In the genomic region with DNA sequence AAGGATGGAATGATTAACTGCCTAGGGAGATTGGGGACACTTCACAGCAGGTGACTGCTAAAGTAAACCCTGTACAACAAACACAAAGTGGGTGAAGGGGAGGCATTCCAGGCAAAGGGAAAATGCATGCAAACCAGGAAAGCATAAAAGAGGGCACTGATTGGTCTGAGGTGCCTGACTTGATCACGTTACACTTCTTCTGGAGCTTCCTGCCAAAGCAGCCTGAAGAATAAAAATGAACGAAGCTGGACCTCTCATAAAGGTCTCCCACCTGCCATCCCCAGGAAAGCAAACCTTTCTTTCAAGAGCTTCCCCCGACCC, we compare ENCODE assay signal across 9 cellular contexts. TPM values are rescaled to one million over a fixed set of nuclear protein-coding genes. Genes with fewer than 3 reads are reported as not detected.
A peak's percentile ranks its signal among the peaks of the same experiment; 100 is the strongest.
DNase-seq lines count a peak whose midpoint lies in the region; ATAC-seq and TF ChIP-seq lines count a peak whose summit lies in the region.
"Had no signal": no experiment of that assay in that cellular context is flagged by ENCODE, and none has a peak within 500 bp of the region (broad histone marks: within the 10 kb centered on the region; RNA-seq: fewer than 3 reads in every experiment).

No MANE protein-coding gene starts in this region.

- no peaks in the 10 kb centered on the region for H3K9me3 ChIP-seq in DND-41 (ENCODE audit: insufficient read depth, low read length, severe bottlenecking)
- H3K9me3 ChIP-seq in MG63, result no peaks in the 10 kb centered on the region

- CTCF ChIA-PET in activated CD8-positive, alpha-beta T cell treated with anti-CD3 and anti-CD28 coated beads, Interleukin-2, amount 10 ng/mL, durations not matched to agents 7 days and 5 days (lab: Charles Lee), result interaction anchor here (0.6 to 5.1 kb wide), 52 partner anchors 9 to 464 kb away, joined by 3 to 149 read pairs (median 4); a partner anchor contains a TSS

- POLR2A ChIA-PET in activated CD8-positive, alpha-beta T cell treated with anti-CD3 and anti-CD28 coated beads, Interleukin-2, amount 10 ng/mL, durations not matched to agents 7 days and 5 days (lab: Charles Lee), result interaction anchor here (0.9 to 1.1 kb wide), 2 partner anchors 61 to 323 kb away, joined by 3 to 4 read pairs; a partner anchor contains a TSS

- no peaks in the 10 kb centered on the region for H4K20me1 ChIP-seq in DND-41 (ENCODE audit: insufficient read depth, low read length)
- H4K20me1 ChIP-seq in KMS-11 (ENCODE audit: insufficient read depth), result no peaks in the 10 kb centered on the region

- peaks cover 5% of the 10 kb centered on the region for H3K4me1 Mint-ChIP-seq in activated CD8-positive, alpha-beta T cell treated with anti-CD3 and anti-CD28 coated beads, Interleukin-2, amount 10 ng/mL, durations not matched to agents 7 days and 5 days (ENCODE audit: low read depth)
- H3K4me1 Mint-ChIP-seq in nephron progenitor cell, result peaks cover 10% of the 10 kb centered on the region

- H3K36me3 Mint-ChIP-seq in activated CD8-positive, alpha-beta T cell treated with anti-CD3 and anti-CD28 coated beads, Interleukin-2, amount 10 ng/mL, durations not matched to agents 7 days and 5 days (ENCODE audit: low read depth), result peaks cover 40% of the 10 kb centered on the region
- peaks cover 57% of the 10 kb centered on the region for H3K36me3 Mint-ChIP-seq in nephron progenitor cell (ENCODE audit: low read depth)

- no peaks in the 10 kb centered on the region for H3K36me3 ChIP-seq in DND-41 (ENCODE audit: insufficient read depth, low read length)
- H3K36me3 ChIP-seq in KMS-11 (ENCODE audit: insufficient read depth), result no peaks in the 10 kb centered on the region
- H3K36me3 ChIP-seq in MG63, result peaks cover 65% of the 10 kb centered on the region

- DNase-seq in DND-41, result no peak
- no peak for DNase-seq in activated CD8-positive, alpha-beta T cell treated with anti-CD3 and anti-CD28 coated beads, Interleukin-2, amount 10 ng/mL, durations not matched to agents 7 days and 5 days
- DNase-seq in nephron progenitor cell, result no peak
- DNase-seq in posterior cingulate gyrus, result no peak
- no peak for DNase-seq in caudate nucleus (lab: John Stamatoyannopoulos, UW)
- DNase-seq in MG63, result no peak
- DNase-seq in NCI-H446 (lab: John Stamatoyannopoulos, UW), result no peak

- no peak for TF ChIP-seq CTCF in DND-41 (IDR thresholded peaks at IDR 0.05; ENCODE audit: borderline replicate concordance, extremely low read depth, low read length, poor library complexity, severe bottlenecking)
- TF ChIP-seq CTCF in KMS-11 (conservative IDR thresholded peaks at IDR 0.05; ENCODE audit: low read depth, low read length), result peak; percentile 45
- no peak for TF ChIP-seq CTCF in nephron progenitor cell (IDR thresholded peaks at IDR 0.05)

- peak; percentile 23; the same call in 1 of the 3 replicates for ATAC-seq in DND-41 (ENCODE audit: insufficient read depth, low read depth)
- peak; percentile 16 for ATAC-seq in activated CD8-positive, alpha-beta T cell treated with anti-CD3 and anti-CD28 coated beads, Interleukin-2, amount 10 ng/mL, durations not matched to agents 7 days and 5 days

- H3K9ac ChIP-seq in DND-41 (ENCODE audit: low read depth, low read length) (no peak overlapping the region), KMS-11 (no peak overlapping the region)

- no peaks in the 10 kb centered on the region for H3K9me3 Mint-ChIP-seq in activated CD8-positive, alpha-beta T cell treated with anti-CD3 and anti-CD28 coated beads, Interleukin-2, amount 10 ng/mL, durations not matched to agents 7 days and 5 days (ENCODE audit: insufficient read depth)
- H3K9me3 Mint-ChIP-seq in nephron progenitor cell, result no peaks in the 10 kb centered on the region

- H3K27me3 ChIP-seq in DND-41 (ENCODE audit: insufficient read depth, low read length, poor library complexity) (no peaks in the 10 kb centered on the region), KMS-11 (ENCODE audit: insufficient read depth, low read depth) (no peaks in the 10 kb centered on the region), MG63 (no peaks in the 10 kb centered on the region)

- no peak overlapping the region for H2AFZ ChIP-seq in DND-41 (ENCODE audit: low read depth, low read length)
- no peak overlapping the region for H2AFZ ChIP-seq in KMS-11 (ENCODE audit: low read depth)

- H3K4me2 ChIP-seq in DND-41 (ENCODE audit: insufficient read depth, low read length) (no peak overlapping the region), KMS-11 (no peak overlapping the region)

- intact Hi-C loops in posterior cingulate gyrus (cut with DNase I), result loop anchor here (5.0 to 10.0 kb wide), 2 partner anchors 226 to 453 kb away; a partner anchor contains a TSS

- no peak overlapping the region for H3K4me3 Mint-ChIP-seq in activated CD8-positive, alpha-beta T cell treated with anti-CD3 and anti-CD28 coated beads, Interleukin-2, amount 10 ng/mL, durations not matched to agents 7 days and 5 days
- H3K4me3 Mint-ChIP-seq in nephron progenitor cell, result no peak overlapping the region

- H3K4me1 ChIP-seq in DND-41 (ENCODE audit: insufficient read depth, low read length), result peaks cover 15% of the 10 kb centered on the region
- H3K4me1 ChIP-seq in KMS-11 (ENCODE audit: low read depth, poor library complexity, severe bottlenecking), result peaks cover 3% of the 10 kb centered on the region

- H3K27me3 Mint-ChIP-seq in activated CD8-positive, alpha-beta T cell treated with anti-CD3 and anti-CD28 coated beads, Interleukin-2, amount 10 ng/mL, durations not matched to agents 7 days and 5 days (ENCODE audit: low read depth), result no peaks in the 10 kb centered on the region
- H3K27me3 Mint-ChIP-seq in nephron progenitor cell (ENCODE audit: low read depth, poor library complexity), result peaks cover 4% of the 10 kb centered on the region

- no peak overlapping the region for H3K4me3 ChIP-seq in DND-41 (ENCODE audit: low read depth in 1 of 2, low read length in 2 of 2)
- H3K4me3 ChIP-seq in KMS-11 (IDR thresholded peaks at IDR 0.05; ENCODE audit: insufficient read depth, low read depth, low read length), result no peak overlapping the region
- no peak overlapping the region for H3K4me3 ChIP-seq in MG63

- H3K27ac ChIP-seq in DND-41 (ENCODE audit: low read length) (no peak overlapping the region), KMS-11 (no peak overlapping the region), caudate nucleus (ENCODE audit: low read depth, low read length) (no peak overlapping the region)
- H3K27ac ChIP-seq: WERI-Rb-1 had no signal

- H3K27ac Mint-ChIP-seq in activated CD8-positive, alpha-beta T cell treated with anti-CD3 and anti-CD28 coated beads, Interleukin-2, amount 10 ng/mL, durations not matched to agents 7 days and 5 days, result no peak overlapping the region
- peak overlapping the region; percentile 4 for H3K27ac Mint-ChIP-seq in nephron progenitor cell

- H3K79me2 ChIP-seq in DND-41 (ENCODE audit: insufficient read depth, low read length) (no peaks in the 10 kb centered on the region), KMS-11 (ENCODE audit: insufficient read depth, low read depth) (no peaks in the 10 kb centered on the region)

RNA-seq across cellular contexts. Expression of a gene that starts 46.7 kb away (rescaled TPM):
- under 1 TPM in 1 of 2 experiments, not detected in 1; 0.65 TPM for total RNA-seq in activated CD8-positive, alpha-beta T cell treated with anti-CD3 and anti-CD28 coated beads, Interleukin-2, amount 10 ng/mL, durations not matched to agents 7 days and 5 days
- total RNA-seq in MG63 (2014; rRNA removed; shearing (Covaris generic); ENCODE audit: low replicate concordance), result 0.59 TPM in 1 of 2 replicates, not detected in the other
